In the genomic region with DNA sequence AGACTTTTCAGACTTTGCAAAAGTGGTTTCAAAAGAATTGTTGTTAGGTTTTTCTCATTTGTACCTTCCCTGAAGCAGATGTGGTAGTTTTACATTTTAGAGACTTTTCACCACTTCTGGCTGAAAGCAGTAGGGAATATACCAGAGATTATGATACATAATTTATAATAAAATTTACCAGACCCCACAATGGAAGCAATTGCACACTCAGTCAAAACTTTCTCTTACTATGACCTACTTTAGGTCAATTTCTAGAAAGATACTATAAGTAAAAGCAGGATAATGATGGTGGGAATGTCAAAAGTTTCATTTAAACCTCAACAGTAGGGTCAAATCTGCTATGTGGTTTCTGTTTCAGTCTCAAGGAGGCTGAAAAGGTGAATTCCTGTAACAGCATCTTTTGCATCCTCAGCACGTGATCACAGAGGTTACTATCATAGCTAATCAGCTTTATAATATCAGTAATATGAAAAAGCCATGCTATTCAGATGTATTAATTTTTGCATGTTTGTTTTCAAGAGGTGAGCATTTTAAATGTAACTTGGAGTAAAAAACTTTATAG, we compare ENCODE assay signal across 16 cellular contexts.
DNase-seq lines count a peak whose midpoint lies in the region; ATAC-seq and TF ChIP-seq lines count a peak whose summit lies in the region.
"Had no signal": no experiment of that assay in that cellular context is flagged by ENCODE, and none has a peak within 500 bp of the region (broad histone marks: within the 10 kb centered on the region; RNA-seq: fewer than 3 reads in every experiment).

No MANE protein-coding gene starts in this region.

- ATAC-seq in GM18870 (IDR thresholded peaks at IDR 0.05; ENCODE audit: unreplicated experiment): peak; percentile 80
- ATAC-seq in GM21786 (IDR thresholded peaks at IDR 0.05; ENCODE audit: unreplicated experiment): peak; percentile 74
- ATAC-seq in HG03108 (IDR thresholded peaks at IDR 0.05; ENCODE audit: unreplicated experiment): peak; percentile 64
- ATAC-seq: HCT116; natural killer cell treated with Interleukin-12 subunit alpha and Interleukin-12 subunit beta and Interleukin-15 and Interleukin-18, amount 100 ng/mL, for 72 hours had no signal

- DNase-seq in putamen (ENCODE audit: low spot score) (no peak), NCI-H1436 (lab: John Stamatoyannopoulos, UW) (no peak), erythroblast (lab: John Stamatoyannopoulos, UW) (no peak)
- DNase-seq in activated CD4-positive, alpha-beta T cell treated with anti-CD3 and anti-CD28 coated beads, Interleukin-2, amount 50 U/mL, for 4 hours: no peak
- DNase-seq: activated T-cell treated with anti-CD3 and anti-CD28 coated beads, Interleukin-2, amount 50 U/mL, for 1 hour; foreskin fibroblast; kidney glomerular epithelial cell; NCI-H146; stimulated activated CD4-positive, alpha-beta T cell treated with anti-CD3 and anti-CD28 coated beads, Interleukin-4, amount 100 ng/mL, for 4 hours; stimulated activated CD8-positive, alpha-beta memory T cell treated with anti-CD3 and anti-CD28 coated beads, Interleukin-4, amount 100 ng/mL, for 48 hours; SW 1271 had no signal

- TF ChIP-seq POLR2A in erythroblast (IDR thresholded peaks at IDR 0.05; ENCODE audit: low read length): no peak
